25 cellular contexts compared by ENCODE assay signal in the genomic region with DNA sequence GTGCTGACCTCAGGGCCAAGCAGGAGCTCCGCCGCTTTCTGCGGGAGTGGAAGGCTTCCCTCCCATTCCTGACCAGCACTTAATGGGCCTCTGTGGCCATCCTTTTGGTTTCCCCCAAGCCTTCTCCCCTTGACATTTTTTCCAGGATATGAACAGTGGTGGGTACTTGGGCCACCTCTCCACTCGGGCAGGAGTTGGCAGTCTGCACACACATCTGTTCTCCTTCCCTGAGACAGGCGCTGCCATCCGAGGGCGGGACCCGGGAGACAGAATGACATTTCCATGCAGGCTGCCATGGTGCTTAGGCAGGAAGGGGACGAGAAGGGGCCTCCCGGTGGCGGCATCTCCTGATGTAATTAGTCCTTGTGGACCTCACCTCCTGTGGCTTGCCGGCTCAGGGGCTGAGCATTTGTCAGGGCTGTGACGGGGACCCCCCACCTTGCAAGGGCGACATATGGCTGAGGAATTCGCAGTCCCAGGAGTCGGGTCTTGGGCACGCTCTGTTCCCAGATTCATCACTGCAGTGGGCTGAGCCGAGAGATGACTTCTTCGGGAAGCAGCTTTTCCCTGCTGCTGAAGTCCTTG.
DNase-seq lines count a peak whose midpoint lies in the region; ATAC-seq and TF ChIP-seq lines count a peak whose summit lies in the region.
"Had no signal": no experiment of that assay in that cellular context is flagged by ENCODE, and none has a peak within 500 bp of the region (broad histone marks: within the 10 kb centered on the region; RNA-seq: fewer than 3 reads in every experiment).

No MANE protein-coding gene starts in this region.

- TF ChIP-seq CTCF in AG10803 (conservative IDR thresholded peaks at IDR 0.05; ENCODE audit: low read length) (no peak), endodermal cell (conservative IDR thresholded peaks at IDR 0.05) (no peak), nephron progenitor cell (IDR thresholded peaks at IDR 0.05) (no peak), heart left ventricle (IDR thresholded peaks at IDR 0.05) (no peak)

- H3K36me3 ChIP-seq in endodermal cell (ENCODE audit: control insufficient read depth, insufficient read depth, low read length) (no peaks in the 10 kb centered on the region), heart left ventricle (no peaks in the 10 kb centered on the region)
- H3K36me3 ChIP-seq: heart right ventricle, spleen had no signal

- WGBS in endodermal cell (ENCODE audit: insufficient coverage in 1 of 2, insufficient read length in 1 of 2), 2 experiments = 75 to 81% methylated on average over 13 to 19 of the region's 19 CpGs
- WGBS in heart left ventricle, 4 donors = 48 to 58% (median 52%) methylated on average over 10 to 19 of the region's 19 CpGs

- H3K9me3 ChIP-seq in endodermal cell (ENCODE audit: control insufficient read depth, low read length) (no peaks in the 10 kb centered on the region), heart left ventricle (peaks cover 0 to 2% (median 0%) of the 10 kb centered on the region in 12 donors)
- H3K9me3 ChIP-seq: heart right ventricle had no signal

- no peak overlapping the region for H3K9ac ChIP-seq in endodermal cell (ENCODE audit: extremely low read depth, low read length, poor library complexity, severe bottlenecking)
- H3K9ac ChIP-seq: KMS-11 had no signal

- H3K27ac ChIP-seq in endodermal cell (ENCODE audit: low read depth, low read length) (no peak overlapping the region), heart left ventricle (no peak overlapping the region)
- H3K27ac ChIP-seq: heart right ventricle, KMS-11, PC-9, spleen had no signal

- peaks cover 9% of the 10 kb centered on the region for H3K27me3 Mint-ChIP-seq in endodermal cell (ENCODE audit: insufficient read depth)
- H3K27me3 Mint-ChIP-seq in nephron progenitor cell (ENCODE audit: low read depth, poor library complexity) = peaks cover 35% of the 10 kb centered on the region

- H3K27ac Mint-ChIP-seq in endodermal cell (no peak overlapping the region), nephron progenitor cell (no peak overlapping the region)
- H3K27ac Mint-ChIP-seq: activated CD4-positive, alpha-beta T cell treated with anti-CD3 and anti-CD28 coated beads, Interleukin-2, amount 10 ng/mL, durations not matched to agents 24 days and 14 days; activated T-cell treated with anti-CD3 and anti-CD28 coated beads, Interleukin-2, amount 50 U/mL, for 24 hours had no signal

- H3K9me3 Mint-ChIP-seq in endodermal cell (no peaks in the 10 kb centered on the region), nephron progenitor cell (peaks cover 10% of the 10 kb centered on the region)
- H3K9me3 Mint-ChIP-seq: activated CD4-positive, alpha-beta T cell treated with anti-CD3 and anti-CD28 coated beads, Interleukin-2, amount 10 ng/mL, durations not matched to agents 24 days and 14 days; activated T-cell treated with anti-CD3 and anti-CD28 coated beads, Interleukin-2, amount 50 U/mL, for 24 hours had no signal

- peaks cover 14% of the 10 kb centered on the region for H3K4me1 Mint-ChIP-seq in endodermal cell
- H3K4me1 Mint-ChIP-seq in nephron progenitor cell = peaks cover 83% of the 10 kb centered on the region
- H3K4me1 Mint-ChIP-seq: activated CD4-positive, alpha-beta T cell treated with anti-CD3 and anti-CD28 coated beads, Interleukin-2, amount 10 ng/mL, durations not matched to agents 24 days and 14 days had no signal

- peak; percentile 20 for DNase-seq in AG10803 (ENCODE audit: low read depth)
- peak; percentile 81 for DNase-seq in NCI-H2171 (lab: John Stamatoyannopoulos, UW)
- peak; percentile 68 for DNase-seq in endodermal cell
- DNase-seq in nephron progenitor cell = peak; percentile 60
- no peak for DNase-seq in pons (ENCODE audit: low spot score)
- no peak for DNase-seq in DMS79 treated with DMSO at 0.1 percent for 48 hours (lab: John Stamatoyannopoulos, UW)
- no peak for DNase-seq in cerebellar nuclear complex (lab: John Stamatoyannopoulos, UW)
- DNase-seq in heart left ventricle = no peak
- DNase-seq: activated CD4-positive, alpha-beta T cell treated with anti-CD3 and anti-CD28 coated beads, Interleukin-2, amount 10 ng/mL, durations not matched to agents 24 days and 14 days; activated T-cell treated with anti-CD3 and anti-CD28 coated beads, Interleukin-2, amount 50 U/mL, for 24 hours; DMS153; effector CD8-positive, alpha-beta T cell; GDM1; heart right ventricle; kidney glomerular epithelial cell; MM.1S; NCI-H1417; NCI-H510A treated with DMSO at 0.1 percent for 48 hours; occipital lobe; PC-9; Right ventricle myocardium superior; spleen; trophoblast cell had no signal

- no peak for TF ChIP-seq POLR2A in heart left ventricle (IDR thresholded peaks at IDR 0.05)

- H3K4me1 ChIP-seq in endodermal cell (ENCODE audit: control insufficient read depth, insufficient read depth, low read length) (no peaks in the 10 kb centered on the region), heart left ventricle (peaks cover 0 to 3% (median 0%) of the 10 kb centered on the region in 12 donors)
- H3K4me1 ChIP-seq: spleen had no signal

- H3K36me3 Mint-ChIP-seq in endodermal cell (ENCODE audit: low read depth) (no peaks in the 10 kb centered on the region), nephron progenitor cell (ENCODE audit: low read depth) (no peaks in the 10 kb centered on the region)

- intact Hi-C loops in heart left ventricle (cut with DNase I) = no loop called here

- H3K4me3 ChIP-seq in AG10803 (ENCODE audit: low read length) (no peak overlapping the region), endodermal cell (ENCODE audit: low read length) (no peak overlapping the region), heart left ventricle (no peak overlapping the region)
- H3K4me3 ChIP-seq: heart right ventricle, PC-9, spleen had no signal

- no peaks in the 10 kb centered on the region for H3K27me3 ChIP-seq in endodermal cell (ENCODE audit: control insufficient read depth, insufficient read depth, low read length, poor library complexity, severe bottlenecking)
- peaks cover 0 to 17% (median 6%) of the 10 kb centered on the region in 9 donors for H3K27me3 ChIP-seq in heart left ventricle

- no peak for ATAC-seq in heart left ventricle
- ATAC-seq: HCT116, heart right ventricle had no signal

- no peak overlapping the region for H3K4me3 Mint-ChIP-seq in endodermal cell
- peak overlapping the region; percentile 40 for H3K4me3 Mint-ChIP-seq in nephron progenitor cell
- H3K4me3 Mint-ChIP-seq: activated CD4-positive, alpha-beta T cell treated with anti-CD3 and anti-CD28 coated beads, Interleukin-2, amount 10 ng/mL, durations not matched to agents 24 days and 14 days; activated T-cell treated with anti-CD3 and anti-CD28 coated beads, Interleukin-2, amount 50 U/mL, for 24 hours had no signal

Comparison
In these comparisons a context has a peak if more than half of its experiments do, and no peak if none do; other contexts are left out.
1. DNase-seq: peak in AG10803 (single experiment), NCI-H2171 (single experiment), endodermal cell (single experiment) and nephron progenitor cell (single experiment); none in pons (single experiment), DMS79 treated with DMSO at 0.1 percent for 48 hours (single experiment), cerebellar nuclear complex (0 of 2) and heart left ventricle (0 of 5).